ENCODE assay signal across 20 cellular contexts in genomic region chr19:47398707-47399106, GRCh38. TPM values are rescaled to one million over a fixed set of nuclear protein-coding genes. Genes with fewer than 3 reads are reported as not detected.
"Had no signal": no experiment of that assay in that cellular context is flagged by ENCODE, and none has a peak within 500 bp of the region (broad histone marks: within the 10 kb centered on the region; RNA-seq: fewer than 3 reads in every experiment).

No MANE protein-coding gene starts in this region.

- H3K27ac ChIP-seq: ascending aorta, gastrocnemius medialis, heart right ventricle, prostate gland, skin epidermis, suprapubic skin had no signal

- H3K4me1 Mint-ChIP-seq: activated CD4-positive, alpha-beta T cell treated with anti-CD3 and anti-CD28 coated beads, Interleukin-2, amount 10 ng/mL, durations not matched to agents 7 days and 5 days; activated naive CD8-positive, alpha-beta T cell treated with anti-CD3 and anti-CD28 coated beads, Interleukin-2, amount 50 U/mL, for 24 hours; activated T-helper 17 cell treated with anti-CD3 and anti-CD28 coated beads, Interleukin-2, amount 50 U/mL, for 72 hours; memory B cell; naive thymus-derived CD8-positive, alpha-beta T cell had no signal

- H3K4me1 ChIP-seq: ascending aorta, gastrocnemius medialis, heart right ventricle, prostate gland, suprapubic skin had no signal

- H3K4me3 Mint-ChIP-seq: activated CD4-positive, alpha-beta T cell treated with anti-CD3 and anti-CD28 coated beads, Interleukin-2, amount 10 ng/mL, durations not matched to agents 7 days and 5 days; activated naive CD4-positive, alpha-beta T cell treated with anti-CD3 and anti-CD28 coated beads for 36 hours; activated naive CD8-positive, alpha-beta T cell treated with anti-CD3 and anti-CD28 coated beads, Interleukin-2, amount 50 U/mL, for 24 hours; activated T-helper 17 cell treated with anti-CD3 and anti-CD28 coated beads, Interleukin-2, amount 50 U/mL, for 72 hours; memory B cell; naive thymus-derived CD8-positive, alpha-beta T cell; T-helper 2 cell treated with Interferon-gamma antibody and Interleukin-4, amounts not matched to agents 5 μg/mL and 100 μg/mL, for 36 hours had no signal

- H3K9me3 ChIP-seq: ascending aorta, gastrocnemius medialis, heart right ventricle, prostate gland, suprapubic skin had no signal

- H3K27me3 ChIP-seq: ascending aorta had no signal

- H3K4me3 ChIP-seq: ascending aorta, gastrocnemius medialis, heart right ventricle, prostate gland, skin epidermis, suprapubic skin had no signal

- H3K9me3 Mint-ChIP-seq: activated CD4-positive, alpha-beta T cell treated with anti-CD3 and anti-CD28 coated beads, Interleukin-2, amount 10 ng/mL, durations not matched to agents 7 days and 5 days; activated naive CD4-positive, alpha-beta T cell treated with anti-CD3 and anti-CD28 coated beads for 36 hours; activated naive CD8-positive, alpha-beta T cell treated with anti-CD3 and anti-CD28 coated beads, Interleukin-2, amount 50 U/mL, for 24 hours; activated T-helper 17 cell treated with anti-CD3 and anti-CD28 coated beads, Interleukin-2, amount 50 U/mL, for 72 hours; memory B cell; T-helper 2 cell treated with Interferon-gamma antibody and Interleukin-4, amounts not matched to agents 5 μg/mL and 100 μg/mL, for 36 hours had no signal

- H3K36me3 Mint-ChIP-seq: memory B cell had no signal

- DNase-seq: activated CD4-positive, alpha-beta T cell treated with anti-CD3 and anti-CD28 coated beads, Interleukin-2, amount 10 ng/mL, durations not matched to agents 7 days and 5 days; activated naive CD4-positive, alpha-beta T cell treated with anti-CD3 and anti-CD28 coated beads for 36 hours; activated naive CD8-positive, alpha-beta T cell treated with anti-CD3 and anti-CD28 coated beads, Interleukin-2, amount 50 U/mL, for 24 hours; activated T-cell treated with anti-CD3 and anti-CD28 coated beads for 4 hours; gastrocnemius medialis; heart right ventricle; left ventricle myocardium superior; naive thymus-derived CD8-positive, alpha-beta T cell; right cardiac atrium; stimulated activated naive CD8-positive, alpha-beta T cell treated with anti-CD3 and anti-CD28 coated beads, Interleukin-15, Interleukin-2, amounts not matched to agents 100 U/mL and 50 U/mL, for 24 hours; trophoblast cell had no signal

- FAIRE-seq: bronchial epithelial cell had no signal

- H3K36me3 ChIP-seq: ascending aorta, gastrocnemius medialis, heart right ventricle, prostate gland, suprapubic skin had no signal

- ATAC-seq: activated naive CD8-positive, alpha-beta T cell treated with anti-CD3 and anti-CD28 coated beads, Interleukin-2, amount 50 U/mL, for 24 hours; activated T-helper 17 cell treated with anti-CD3 and anti-CD28 coated beads, Interleukin-2, amount 50 U/mL, for 72 hours; gastrocnemius medialis; heart right ventricle; left ventricle myocardium superior; naive thymus-derived CD8-positive, alpha-beta T cell; right cardiac atrium; stimulated activated naive CD8-positive, alpha-beta T cell treated with anti-CD3 and anti-CD28 coated beads, Interleukin-15, Interleukin-2, amounts not matched to agents 100 U/mL and 50 U/mL, for 24 hours had no signal

- H3K27ac Mint-ChIP-seq: activated CD4-positive, alpha-beta T cell treated with anti-CD3 and anti-CD28 coated beads, Interleukin-2, amount 10 ng/mL, durations not matched to agents 7 days and 5 days; activated naive CD4-positive, alpha-beta T cell treated with anti-CD3 and anti-CD28 coated beads for 36 hours; activated naive CD8-positive, alpha-beta T cell treated with anti-CD3 and anti-CD28 coated beads, Interleukin-2, amount 50 U/mL, for 24 hours; activated T-helper 17 cell treated with anti-CD3 and anti-CD28 coated beads, Interleukin-2, amount 50 U/mL, for 72 hours; memory B cell; naive thymus-derived CD8-positive, alpha-beta T cell; T-helper 2 cell treated with Interferon-gamma antibody and Interleukin-4, amounts not matched to agents 5 μg/mL and 100 μg/mL, for 36 hours had no signal

RNA-seq across cellular contexts. Expression of gene MEIS3, which starts 20.6 kb away (rescaled TPM):
- total RNA-seq: activated CD4-positive, alpha-beta T cell treated with anti-CD3 and anti-CD28 coated beads, Interleukin-2, amount 10 ng/mL, durations not matched to agents 7 days and 5 days; activated CD8-positive, alpha-beta memory T cell treated with anti-CD3 and anti-CD28 coated beads for 36 hours; activated naive CD4-positive, alpha-beta T cell treated with anti-CD3 and anti-CD28 coated beads for 36 hours; naive thymus-derived CD8-positive, alpha-beta T cell had no signal
- polyA plus RNA-seq: naive thymus-derived CD8-positive, alpha-beta T cell had no signal
